ENCODE assay signal across 9 cellular contexts in the genomic region with DNA sequence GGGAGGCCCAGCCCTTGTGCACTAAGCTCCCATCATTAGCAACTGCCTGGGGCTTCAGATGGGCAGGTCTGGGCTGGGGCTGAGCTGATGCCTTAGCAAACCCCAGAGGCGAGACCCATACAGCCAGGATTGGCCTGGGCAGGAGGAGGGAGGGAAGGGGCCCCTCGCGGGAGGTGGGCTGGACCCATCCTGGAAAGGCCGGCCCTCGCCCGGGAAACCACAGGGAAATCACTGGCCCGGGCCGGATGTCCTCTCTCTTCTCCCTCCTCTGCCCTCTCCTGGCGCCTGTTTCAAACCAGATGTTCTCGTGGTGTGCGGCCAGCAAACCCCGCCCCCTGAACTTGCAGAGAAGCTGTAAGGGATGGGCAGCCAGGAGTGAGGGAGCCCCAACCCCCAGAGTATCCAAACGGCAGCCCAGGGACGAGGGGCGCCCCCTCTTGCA. TPM values are rescaled to one million over a fixed set of nuclear protein-coding genes. Genes with fewer than 3 reads are reported as not detected.
A peak's percentile ranks its signal among the peaks of the same experiment; 100 is the strongest.
DNase-seq lines count a peak whose midpoint lies in the region; ATAC-seq and TF ChIP-seq lines count a peak whose summit lies in the region.
"Had no signal": no experiment of that assay in that cellular context is flagged by ENCODE, and none has a peak within 500 bp of the region (broad histone marks: within the 10 kb centered on the region; RNA-seq: fewer than 3 reads in every experiment).

No MANE protein-coding gene starts in this region.

- H4K8ac ChIP-seq in mesendoderm (ENCODE audit: low read depth, low read length) = no peak overlapping the region

- H4K5ac ChIP-seq in mesendoderm (ENCODE audit: low read length) = no peak overlapping the region

- H3K36me3 Mint-ChIP-seq in endodermal cell (ENCODE audit: low read depth) = no peaks in the 10 kb centered on the region

- H3K4me2 ChIP-seq in BLaER1 = peak overlapping the region; percentile 66
- no peak overlapping the region for H3K4me2 ChIP-seq in MM.1S (ENCODE audit: low read depth, low read length)
- no peak overlapping the region for H3K4me2 ChIP-seq in mesendoderm (ENCODE audit: low read length)

- no peak overlapping the region for H2BK5ac ChIP-seq in mesendoderm (ENCODE audit: low read length)

- no peaks in the 10 kb centered on the region for H3K4me1 Mint-ChIP-seq in endodermal cell

- H3K79me1 ChIP-seq in mesendoderm (ENCODE audit: low read length) = no peaks in the 10 kb centered on the region

- H3K27ac Mint-ChIP-seq in endodermal cell = no peak overlapping the region

- in situ Hi-C loops in ACHN (cut with HindIII; ENCODE audit: low pct_ligation_motif_present, low pct_unique_long_range_greater_than_20kb, low sequenced_read_pairs) = no loop called here

- no peak overlapping the region for H3K23ac ChIP-seq in mesendoderm (ENCODE audit: low read length)

- H3K27me3 Mint-ChIP-seq in endodermal cell (ENCODE audit: insufficient read depth) = no peaks in the 10 kb centered on the region

- H4K20me1 ChIP-seq in BLaER1 (peaks cover 17% of the 10 kb centered on the region), MM.1S (ENCODE audit: insufficient read depth, low read length) (no peaks in the 10 kb centered on the region)

- no peak overlapping the region for H2AFZ ChIP-seq in MM.1S (ENCODE audit: low read length)

- H3K4me1 ChIP-seq in BLaER1 = peaks cover 14% of the 10 kb centered on the region
- H3K4me1 ChIP-seq in MM.1S (ENCODE audit: low read length) = no peaks in the 10 kb centered on the region
- no peaks in the 10 kb centered on the region for H3K4me1 ChIP-seq in endodermal cell (ENCODE audit: control insufficient read depth, insufficient read depth, low read length)
- H3K4me1 ChIP-seq in mesendoderm (ENCODE audit: control insufficient read depth, low read depth, low read length) = no peaks in the 10 kb centered on the region

- H3K79me2 ChIP-seq in MM.1S (ENCODE audit: low read length) (no peaks in the 10 kb centered on the region), mesendoderm (ENCODE audit: control insufficient read depth, insufficient read depth, low read length) (no peaks in the 10 kb centered on the region)

- H3K56ac ChIP-seq in mesendoderm (ENCODE audit: low read length) = peak overlapping the region; percentile 75

- peak overlapping the region; percentile 22; the same call in 1 of the 2 replicates for H3K9ac ChIP-seq in BLaER1
- no peak overlapping the region for H3K9ac ChIP-seq in MM.1S (ENCODE audit: low read length)
- H3K9ac ChIP-seq in endodermal cell (ENCODE audit: extremely low read depth, low read length, poor library complexity, severe bottlenecking) = no peak overlapping the region
- H3K9ac ChIP-seq in mesendoderm (ENCODE audit: low read length) = peak overlapping the region; percentile 1

- no peak for ATAC-seq in GM21447 (IDR thresholded peaks at IDR 0.05; ENCODE audit: unreplicated experiment)
- no peak for ATAC-seq in HG03342 (IDR thresholded peaks at IDR 0.05; ENCODE audit: unreplicated experiment)
- ATAC-seq in GM18873 (IDR thresholded peaks at IDR 0.05; ENCODE audit: low FRiP score, unreplicated experiment) = no peak

- no peaks in the 10 kb centered on the region for H3K9me2 ChIP-seq in MM.1S (replicated peaks; ENCODE audit: insufficient read depth, low read length)

- no peak for TF ChIP-seq CTCF in MM.1S (IDR thresholded peaks at IDR 0.05; ENCODE audit: low read length)
- TF ChIP-seq CTCF in endodermal cell (conservative IDR thresholded peaks at IDR 0.05) = peak; percentile 28

- H3K36me3 ChIP-seq in BLaER1 (peaks cover 13% of the 10 kb centered on the region; the same call in 1 of the 2 replicates), MM.1S (replicated peaks; ENCODE audit: insufficient read depth, low read length) (no peaks in the 10 kb centered on the region), endodermal cell (ENCODE audit: control insufficient read depth, insufficient read depth, low read length) (no peaks in the 10 kb centered on the region), mesendoderm (ENCODE audit: control insufficient read depth, insufficient read depth, low read length) (no peaks in the 10 kb centered on the region)

- peaks cover 18% of the 10 kb centered on the region; the same call in 1 of the 2 replicates for H3K27me3 ChIP-seq in BLaER1
- H3K27me3 ChIP-seq in MM.1S (replicated peaks; ENCODE audit: insufficient read depth, low read length) = no peaks in the 10 kb centered on the region
- no peaks in the 10 kb centered on the region for H3K27me3 ChIP-seq in endodermal cell (ENCODE audit: control insufficient read depth, insufficient read depth, low read length, poor library complexity, severe bottlenecking)
- H3K27me3 ChIP-seq in mesendoderm (ENCODE audit: insufficient read depth, low read length, poor library complexity) = no peaks in the 10 kb centered on the region

- peaks cover 21% of the 10 kb centered on the region for H3K9me3 ChIP-seq in BLaER1
- no peaks in the 10 kb centered on the region for H3K9me3 ChIP-seq in MM.1S (replicated peaks; ENCODE audit: insufficient read depth, low read length)
- no peaks in the 10 kb centered on the region for H3K9me3 ChIP-seq in endodermal cell (ENCODE audit: control insufficient read depth, low read length)

- WGBS in endodermal cell (ENCODE audit: insufficient coverage in 1 of 2, insufficient read length in 1 of 2), 2 experiments = 49 to 65% methylated on average over 6 to 15 of the region's 15 CpGs
- no CpG with 5 or more reads among the region's 15 CpGs for WGBS in mesendoderm (ENCODE audit: extremely low coverage, insufficient coverage, low lambda C conversion rate)

- no peak overlapping the region for H3K18ac ChIP-seq in mesendoderm (ENCODE audit: low read length)

- no peak overlapping the region for H3K27ac ChIP-seq in BLaER1
- no peak overlapping the region for H3K27ac ChIP-seq in MM.1S (ENCODE audit: low read length)
- H3K27ac ChIP-seq in endodermal cell (ENCODE audit: low read depth, low read length) = peak overlapping the region; percentile 53
- H3K27ac ChIP-seq in mesendoderm (ENCODE audit: low read depth, low read length) = no peak overlapping the region

- H3K4me3 ChIP-seq in BLaER1 (no peak overlapping the region), MM.1S (ENCODE audit: low read length) (no peak overlapping the region), endodermal cell (ENCODE audit: low read length) (no peak overlapping the region), mesendoderm (ENCODE audit: low read length) (no peak overlapping the region)

- H2AK5ac ChIP-seq in mesendoderm (ENCODE audit: low read length) = no peak overlapping the region

- no peak overlapping the region for H3K4ac ChIP-seq in mesendoderm (ENCODE audit: low read depth, low read length)

- H2BK120ac ChIP-seq in mesendoderm (ENCODE audit: low read depth, low read length) = no peak overlapping the region

- no peak overlapping the region for H3K4me3 Mint-ChIP-seq in endodermal cell

- no peaks in the 10 kb centered on the region for H3K9me3 Mint-ChIP-seq in endodermal cell

- DNase-seq in MM.1S (peak; percentile 30), endodermal cell (peak; percentile 88), mesendoderm (peak; percentile 89), ACHN (no peak)
- DNase-seq: NCI-H446 treated with DMSO at 0.1 percent for 48 hours had no signal

- H2BK15ac ChIP-seq in mesendoderm (replicated peaks; ENCODE audit: low read depth) = no peak overlapping the region

- no peaks in the 10 kb centered on the region for H3F3A ChIP-seq in MM.1S (ENCODE audit: insufficient read depth, low read length)

RNA-seq across cellular contexts. Expression of gene TMEM255B, which starts 43.1 kb away (rescaled TPM):
- total RNA-seq in endodermal cell = 1 to 10 TPM in 1 of 2 donors, under 1 TPM in 1; 0.55 to 2.1 TPM
- 2.4 TPM for polyA plus RNA-seq in endodermal cell (2013, experiment 1 of 2)
- 1.9 TPM for polyA plus RNA-seq in endodermal cell (2013, experiment 2 of 2)
- polyA plus RNA-seq in mesendoderm (2013, experiment 1 of 2) = 0.24 TPM
- 0.20 TPM for polyA plus RNA-seq in mesendoderm (2013, experiment 2 of 2)

Comparison
In these comparisons a context has a peak if more than half of its experiments do, and no peak if none do; other contexts are left out.
1. H3K9ac ChIP-seq: peak in BLaER1 (single experiment) and mesendoderm (single experiment); none in MM.1S (single experiment) and endodermal cell (single experiment).